ENCODE assay signal across 1 cellular context in genomic region chr3:126964261-126964660, GRCh38.
TF ChIP-seq lines count a peak whose summit lies in the region.

No MANE protein-coding gene starts in this region.

TF ChIP-seq in H1, 55 proteins besides CTCF, POLR2A, EP300 and RAD21:
- TF ChIP-seq GABPA (IDR thresholded peaks at IDR 0.05; ENCODE audit: borderline replicate concordance, insufficient read depth, low read length) = no peak
- no peak for TF ChIP-seq CREB1 (IDR thresholded peaks at IDR 0.05)
- no peak for TF ChIP-seq HDAC2 (IDR thresholded peaks at IDR 0.05; ENCODE audit: borderline replicate concordance in 1 of 2, low read depth in 2 of 2, low read length in 2 of 2)
- no peak for TF ChIP-seq ATF3 (IDR thresholded peaks at IDR 0.05; ENCODE audit: insufficient read depth, low read depth, low read length)
- no peak for TF ChIP-seq YY1 (IDR thresholded peaks at IDR 0.05; ENCODE audit: low read depth, low read length)
- no peak for TF ChIP-seq MAFK (IDR thresholded peaks at IDR 0.05; ENCODE audit: low read depth, low read length)
- TF ChIP-seq RBBP5 (IDR thresholded peaks at IDR 0.05; ENCODE audit: borderline replicate concordance, low read depth, low read length) = no peak
- TF ChIP-seq BRCA1 (IDR thresholded peaks at IDR 0.05; ENCODE audit: low read depth, low read length) = no peak
- no peak for TF ChIP-seq SUZ12 (IDR thresholded peaks at IDR 0.05; ENCODE audit: low read length)
- TF ChIP-seq CHD2 (IDR thresholded peaks at IDR 0.05; ENCODE audit: low read length) = no peak
- TF ChIP-seq TEAD4 (IDR thresholded peaks at IDR 0.05; ENCODE audit: low read depth, low read length) = no peak
- no peak for TF ChIP-seq KDM4A (IDR thresholded peaks at IDR 0.05; ENCODE audit: low read depth, low read length, severe bottlenecking)
- no peak for TF ChIP-seq KDM1A (IDR thresholded peaks at IDR 0.05; ENCODE audit: borderline replicate concordance, low read length)
- TF ChIP-seq BACH1 (IDR thresholded peaks at IDR 0.05; ENCODE audit: low read length) = no peak
- TF ChIP-seq JUN (IDR thresholded peaks at IDR 0.05; ENCODE audit: low read depth, low read length) = no peak
- TF ChIP-seq RFX5 (IDR thresholded peaks at IDR 0.05; ENCODE audit: borderline replicate concordance, low read depth, low read length) = no peak
- TF ChIP-seq, protein P1, sequence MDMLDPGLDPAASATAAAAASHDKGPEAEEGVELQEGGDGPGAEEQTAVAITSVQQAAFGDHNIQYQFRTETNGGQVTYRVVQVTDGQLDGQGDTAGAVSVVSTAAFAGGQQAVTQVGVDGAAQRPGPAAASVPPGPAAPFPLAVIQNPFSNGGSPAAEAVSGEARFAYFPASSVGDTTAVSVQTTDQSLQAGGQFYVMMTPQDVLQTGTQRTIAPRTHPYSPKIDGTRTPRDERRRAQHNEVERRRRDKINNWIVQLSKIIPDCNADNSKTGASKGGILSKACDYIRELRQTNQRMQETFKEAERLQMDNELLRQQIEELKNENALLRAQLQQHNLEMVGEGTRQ (IDR thresholded peaks at IDR 0.05; ENCODE audit: low read length) = no peak
